8 cellular contexts compared by ENCODE assay signal in genomic region chr7:33062023-33062781, GRCh38. TPM values are rescaled to one million over a fixed set of nuclear protein-coding genes. Genes with fewer than 3 reads are reported as not detected.
DNase-seq lines count a peak whose midpoint lies in the region; ATAC-seq, FAIRE-seq and TF ChIP-seq lines count a peak whose summit lies in the region.

Gene NT5C3A (minus strand): TSS chr7:33062776. CDS start chr7:33062705, 71 bp downstream.

- POLR2A ChIA-PET in HCT116 (lab: Charles Lee) (interaction anchor here (0.6 to 2.1 kb wide), 4 partner anchors 9 to 128 kb away, joined by 3 to 5 read pairs (median 4); no protein-coding TSS in a partner anchor), endothelial cell of umbilical vein (lab: Charles Lee) (interaction anchor here (0.6 to 1.0 kb wide), 6 partner anchors 10 to 300 kb away, joined by 3 to 6 read pairs (median 4); partner anchors contain the start of gene FKBP9)

- H4K20me1 ChIP-seq in HCT116 (ENCODE audit: insufficient read depth) (peaks cover 19% of the 10 kb centered on the region; the same call in 1 of the 2 replicates), MM.1S (ENCODE audit: insufficient read depth, low read length) (peaks cover 4% of the 10 kb centered on the region; the same call in 1 of the 2 replicates), endothelial cell of umbilical vein (replicated peaks; ENCODE audit: control insufficient read depth, extremely low read depth, insufficient read depth, low read length) (peaks cover 2% of the 10 kb centered on the region)

- peaks cover 14% of the 10 kb centered on the region for H3K36me3 Mint-ChIP-seq in stimulated activated naive CD8-positive, alpha-beta T cell treated with anti-CD3 and anti-CD28 coated beads, Interleukin-15, Interleukin-2, amounts not matched to agents 100 ng/mL and 50 ng/mL, for 24 hours (ENCODE audit: low read depth)

- DNase-seq in NCI-H2081 (lab: John Stamatoyannopoulos, UW) = peak; percentile 48 to 50
- DNase-seq in NCI-H2081 treated with DMSO at 0.1 percent for 48 hours (lab: John Stamatoyannopoulos, UW) = no peak
- no peak for DNase-seq in HCT116 (ENCODE audit: low read depth, low spot score)
- DNase-seq in MM.1S = peak; percentile 48
- peak; percentile 17 to 22 for DNase-seq in activated CD4-positive, alpha-beta T cell treated with anti-CD3 and anti-CD28 coated beads for 24 hours (ENCODE audit: low read depth in 2 of 2)
- DNase-seq in endothelial cell of umbilical vein (ENCODE audit: low read depth, low spot score) = peak; percentile 48
- peak; percentile 52 for DNase-seq in midbrain (lab: John Stamatoyannopoulos, UW)

- peaks cover 53% of the 10 kb centered on the region for H3K79me2 ChIP-seq in HCT116 (ENCODE audit: insufficient read depth, low read length)
- peaks cover 52% of the 10 kb centered on the region for H3K79me2 ChIP-seq in MM.1S (ENCODE audit: low read length)
- peaks cover 51% of the 10 kb centered on the region for H3K79me2 ChIP-seq in endothelial cell of umbilical vein (ENCODE audit: control insufficient read depth, insufficient read depth, low read length)

- H3K27ac Mint-ChIP-seq in stimulated activated naive CD8-positive, alpha-beta T cell treated with anti-CD3 and anti-CD28 coated beads, Interleukin-15, Interleukin-2, amounts not matched to agents 100 ng/mL and 50 ng/mL, for 24 hours = peak within 1 kb of the TSS; percentile 95

- H3K4me2 ChIP-seq in HCT116 (ENCODE audit: low read length) = peak within 1 kb of the TSS; percentile 93
- peak within 1 kb of the TSS; percentile 80 for H3K4me2 ChIP-seq in MM.1S (ENCODE audit: low read depth, low read length)
- H3K4me2 ChIP-seq in endothelial cell of umbilical vein (ENCODE audit: insufficient read depth, low read length) = peak within 1 kb of the TSS; percentile 93

- H3K27me3 Mint-ChIP-seq in stimulated activated naive CD8-positive, alpha-beta T cell treated with anti-CD3 and anti-CD28 coated beads, Interleukin-15, Interleukin-2, amounts not matched to agents 100 ng/mL and 50 ng/mL, for 24 hours = no peaks in the 10 kb centered on the region

- ATAC-seq in HCT116 = peak; percentile 5

- H3K9me2 ChIP-seq in HCT116 (ENCODE audit: insufficient read depth) = no peaks in the 10 kb centered on the region
- H3K9me2 ChIP-seq in MM.1S (replicated peaks; ENCODE audit: insufficient read depth, low read length) = no peaks in the 10 kb centered on the region

- H3K36me3 ChIP-seq in HCT116 (ENCODE audit: control insufficient read depth in 1 of 2, insufficient read depth in 2 of 2, low read length in 2 of 2) (peaks cover 0 to 4% of the 10 kb centered on the region in 2 experiments; a peak in 1 of 4 replicates), MM.1S (replicated peaks; ENCODE audit: insufficient read depth, low read length) (peaks cover 4% of the 10 kb centered on the region; the same call in 1 of the 2 replicates), endothelial cell of umbilical vein (ENCODE audit: control insufficient read depth in 2 of 2, extremely low read depth in 1 of 2, insufficient read depth in 2 of 2, low read length in 2 of 2) (no peaks in the 10 kb centered on the region)

- H3K4me3 Mint-ChIP-seq in stimulated activated naive CD8-positive, alpha-beta T cell treated with anti-CD3 and anti-CD28 coated beads, Interleukin-15, Interleukin-2, amounts not matched to agents 100 ng/mL and 50 ng/mL, for 24 hours = peak within 1 kb of the TSS; percentile 92

- no peaks in the 10 kb centered on the region for H3K9me1 ChIP-seq in endothelial cell of umbilical vein (replicated peaks; ENCODE audit: control insufficient read depth, extremely low read depth, insufficient read depth, low read length)

- H2AFZ ChIP-seq in HCT116 (ENCODE audit: low read depth, low read length, poor library complexity, severe bottlenecking) (no peak within 1 kb of the TSS), MM.1S (ENCODE audit: low read length) (peak within 1 kb of the TSS; percentile 93), endothelial cell of umbilical vein (ENCODE audit: low read depth, low read length) (peak within 1 kb of the TSS; percentile 96)

- H3K4me1 Mint-ChIP-seq in stimulated activated naive CD8-positive, alpha-beta T cell treated with anti-CD3 and anti-CD28 coated beads, Interleukin-15, Interleukin-2, amounts not matched to agents 100 ng/mL and 50 ng/mL, for 24 hours (ENCODE audit: low read depth) = peaks cover 40% of the 10 kb centered on the region

- CTCF ChIA-PET in HCT116 (lab: Charles Lee) (interaction anchor here (1.1 to 1.7 kb wide), 5 partner anchors 10 to 262 kb away, joined by 3 to 5 read pairs (median 4); no protein-coding TSS in a partner anchor), endothelial cell of umbilical vein (lab: Charles Lee) (interaction anchor here (0.7 to 2.2 kb wide), 9 partner anchors 11 to 262 kb away, joined by 3 to 24 read pairs (median 3); partner anchors contain the start of gene RP9)

- H3K9ac ChIP-seq in HCT116 (ENCODE audit: low read length) = peak within 1 kb of the TSS; percentile 88
- peak within 1 kb of the TSS; percentile 84 for H3K9ac ChIP-seq in MM.1S (ENCODE audit: low read length)
- H3K9ac ChIP-seq in endothelial cell of umbilical vein (replicated peaks; ENCODE audit: extremely low read depth, insufficient read depth, low read length) = peak within 1 kb of the TSS; percentile 89

- H3K9me3 ChIP-seq in HCT116 (ENCODE audit: control insufficient read depth in 1 of 2, insufficient read depth in 1 of 2, low read depth in 1 of 2, low read length in 2 of 2) = peaks cover 4 to 5% of the 10 kb centered on the region in 2 experiments; a peak in 1 of 4 replicates
- no peaks in the 10 kb centered on the region for H3K9me3 ChIP-seq in MM.1S (replicated peaks; ENCODE audit: insufficient read depth, low read length)
- H3K9me3 ChIP-seq in endothelial cell of umbilical vein (replicated peaks; ENCODE audit: control insufficient read depth, insufficient read depth, low read length) = no peaks in the 10 kb centered on the region

- intact Hi-C loops in HCT116 (cut with micrococcal nuclease) (loop anchor here (5.0 kb wide), 2 partner anchors 45 to 120 kb away; partner anchors contain the start of gene RP9), endothelial cell of umbilical vein (cut with micrococcal nuclease) (loop anchor here (1.0 to 5.0 kb wide), 5 partner anchors 8 to 570 kb away; partner anchors contain the start of genes LSM5 and RP9)

- H3K9me3 Mint-ChIP-seq in stimulated activated naive CD8-positive, alpha-beta T cell treated with anti-CD3 and anti-CD28 coated beads, Interleukin-15, Interleukin-2, amounts not matched to agents 100 ng/mL and 50 ng/mL, for 24 hours = peaks cover 8% of the 10 kb centered on the region

- TF ChIP-seq POLR2A in HCT116 (IDR thresholded peaks at IDR 0.05; ENCODE audit: borderline replicate concordance, extremely low read depth, insufficient read depth, insufficient read length) (no peak), endothelial cell of umbilical vein (IDR thresholded peaks at IDR 0.05; ENCODE audit: low read depth, low read length) (no peak)

- dilution Hi-C loops in endothelial cell of umbilical vein (cut with MboI; ENCODE audit: extremely low pct_ligation_motif_present, low sequenced_read_pairs) = no loop called here

- no peak for TF ChIP-seq CTCF in HCT116 (IDR thresholded peaks at IDR 0.05 in 2 of 3, conservative IDR thresholded peaks at IDR 0.05 in 1 of 3; ENCODE audit: borderline replicate concordance in 1 of 3, insufficient read depth in 1 of 3, low read depth in 2 of 3, low read length in 2 of 3)
- no peak for TF ChIP-seq CTCF in MM.1S (IDR thresholded peaks at IDR 0.05; ENCODE audit: low read length)
- no peak for TF ChIP-seq CTCF in endothelial cell of umbilical vein (IDR thresholded peaks at IDR 0.05; ENCODE audit: extremely low read depth in 1 of 2, insufficient read depth in 1 of 2, low read depth in 1 of 2, low read length in 2 of 2)

- FAIRE-seq in endothelial cell of umbilical vein (lab: Jason Lieb, UNC) = no peak

- H3K27me3 ChIP-seq in HCT116 (ENCODE audit: insufficient read depth, low read length) (no peaks in the 10 kb centered on the region), MM.1S (replicated peaks; ENCODE audit: insufficient read depth, low read length) (no peaks in the 10 kb centered on the region), endothelial cell of umbilical vein (ENCODE audit: control insufficient read depth in 2 of 2, insufficient read depth in 2 of 2, low read length in 2 of 2) (no peaks in the 10 kb centered on the region)

- H3F3A ChIP-seq in MM.1S (ENCODE audit: insufficient read depth, low read length) = no peaks in the 10 kb centered on the region

- H3K4me3 ChIP-seq in HCT116 (replicated peaks in 1 of 2; ENCODE audit: low read depth in 1 of 2, low read length in 2 of 2) (peak within 1 kb of the TSS; percentile 75 to 86), MM.1S (ENCODE audit: low read length) (peak within 1 kb of the TSS; percentile 85), endothelial cell of umbilical vein (replicated peaks in 1 of 3; ENCODE audit: insufficient read depth in 1 of 3, low read depth in 1 of 3, low read length in 3 of 3) (peak within 1 kb of the TSS; percentile 87 to 95 (median 87))

- peaks cover 7 to 17% of the 10 kb centered on the region in 2 experiments; a peak in 3 of 4 replicates for H3K4me1 ChIP-seq in HCT116 (ENCODE audit: control insufficient read depth in 1 of 2, insufficient read depth in 2 of 2, low read length in 2 of 2)
- no peaks in the 10 kb centered on the region for H3K4me1 ChIP-seq in MM.1S (ENCODE audit: low read length)
- H3K4me1 ChIP-seq in endothelial cell of umbilical vein (ENCODE audit: control insufficient read depth, extremely low read depth, insufficient read depth, low read length) = peaks cover 15% of the 10 kb centered on the region

- H3K27ac ChIP-seq in HCT116 (ENCODE audit: low read depth, low read length) = peak within 1 kb of the TSS; percentile 74
- H3K27ac ChIP-seq in MM.1S (ENCODE audit: low read length) = peak within 1 kb of the TSS; percentile 73; the same call in 1 of the 2 replicates
- H3K27ac ChIP-seq in endothelial cell of umbilical vein (ENCODE audit: insufficient read depth, low read depth, low read length) = peak within 1 kb of the TSS; percentile 81

- no peak for TF ChIP-seq RAD21 in HCT116 (IDR thresholded peaks at IDR 0.05; ENCODE audit: low read depth)

- BruUV-seq in HCT116 (replicated peaks; lab: Mats Ljungman, UMichigan) (no TSS peak), endothelial cell of umbilical vein (replicated peaks; lab: Mats Ljungman, UMichigan) (no TSS peak)

- RAD21 ChIA-PET in HCT116 (lab: Charles Lee; ENCODE audit: low non-redundant PET in 1 of 2, low total read pairs in 2 of 2, uncharacterized antibody in 2 of 2, unreplicated experiment in 2 of 2) = no interaction called here

RNA-seq across cellular contexts. Expression of gene NT5C3A, which starts in this region (rescaled TPM):
- total RNA-seq in HCT116 (2021; ENCODE audit: unreplicated experiment) = 32.5 TPM
- 9.7 and 15.0 TPM in 2 replicates for polyA plus RNA-seq in HCT116 (2012)
- total RNA-seq in endothelial cell of umbilical vein = 22.0 and 22.6 TPM in 2 replicates
- 4.3 and 7.1 TPM in 2 replicates for polyA plus RNA-seq in endothelial cell of umbilical vein
- polyA plus RNA-seq in endothelial cell of umbilical vein (2011; cell fraction: cytosol; rRNA removed) = 8.3 and 10.0 TPM in 2 replicates
- polyA plus RNA-seq in endothelial cell of umbilical vein (2011; cell fraction: nucleus; rRNA removed) = 9.9 and 15.2 TPM in 2 replicates
- polyA plus RNA-seq in endothelial cell of umbilical vein (2012) = 15.0 and 19.7 TPM in 2 replicates
- polyA minus RNA-seq in endothelial cell of umbilical vein = 2.7 and 4.6 TPM in 2 replicates
- 10.5 TPM for polyA minus RNA-seq in endothelial cell of umbilical vein (2011; cell fraction: cytosol; rRNA and poly(A)+ RNA removed)
- polyA minus RNA-seq in endothelial cell of umbilical vein (2011; cell fraction: nucleus; rRNA and poly(A)+ RNA removed) = 12.7 and 13.5 TPM in 2 replicates

Comparison
In these comparisons a context has a peak if more than half of its experiments do, and no peak if none do; other contexts are left out.
1. DNase-seq: peak in NCI-H2081 (2 of 2), MM.1S (single experiment), activated CD4-positive, alpha-beta T cell treated with anti-CD3 and anti-CD28 coated beads for 24 hours (2 of 2), endothelial cell of umbilical vein (single experiment) and midbrain (single experiment); none in NCI-H2081 treated with DMSO at 0.1 percent for 48 hours (single experiment) and HCT116 (single experiment).
2. Peak in every context shown above with its lines, with median percentiles within 50 percentile points of each other: H3K27ac ChIP-seq, H3K4me2 ChIP-seq, H3K4me3 ChIP-seq and H3K9ac ChIP-seq.